1 cellular context compared by ENCODE assay signal in the genomic region with DNA sequence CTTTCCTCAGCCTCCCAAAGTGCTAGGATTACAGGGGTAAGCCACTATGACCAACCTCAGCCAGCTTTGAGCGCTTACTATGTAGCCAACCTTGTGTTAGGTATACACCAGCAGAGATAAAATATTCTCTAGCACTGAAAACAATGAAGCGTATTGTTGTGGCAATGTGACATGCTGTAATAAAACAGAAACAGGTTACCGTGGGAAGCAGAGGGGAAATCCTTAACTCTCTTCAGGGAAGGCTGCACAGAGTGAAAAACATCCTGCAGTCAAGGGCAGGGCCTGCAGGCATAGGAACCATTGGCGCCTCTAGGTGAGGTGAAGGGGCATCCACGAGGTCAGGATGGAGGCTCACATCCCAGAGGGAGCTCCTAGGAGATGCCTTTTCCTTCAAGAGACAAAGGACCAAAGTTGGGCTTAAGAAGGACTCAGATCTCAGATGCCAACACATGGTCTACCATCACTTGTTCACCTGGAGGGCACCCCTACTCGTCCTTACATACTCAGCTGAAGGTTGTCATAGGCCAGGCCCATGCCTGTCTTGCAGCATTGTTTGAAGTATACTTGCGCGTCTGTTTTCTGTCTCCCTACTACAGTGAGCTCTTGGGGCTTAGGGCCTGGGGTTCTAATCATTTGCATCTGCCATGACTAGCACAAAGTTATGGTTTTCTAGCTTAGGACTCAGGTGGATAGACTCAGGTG.
TF ChIP-seq lines count a peak whose summit lies in the region.

No MANE protein-coding gene starts in this region.

TF ChIP-seq in GM23338, 12 proteins besides CTCF, POLR2A, EP300 and RAD21:
- TF ChIP-seq CREB1 (CRISPR knock-in tag; IDR thresholded peaks at IDR 0.05; ENCODE audit: low read depth) (no peak), ZNF114 (CRISPR knock-in tag; IDR thresholded peaks at IDR 0.05) (no peak), EZH2 (IDR thresholded peaks at IDR 0.05; ENCODE audit: low read depth, unreplicated experiment) (no peak), JUNB (IDR thresholded peaks at IDR 0.05; ENCODE audit: unreplicated experiment) (no peak), ZNF331 (CRISPR knock-in tag; IDR thresholded peaks at IDR 0.05; ENCODE audit: low read depth) (no peak), STAT1 (IDR thresholded peaks at IDR 0.05; ENCODE audit: unreplicated experiment) (no peak), POLR2AphosphoS5 (IDR thresholded peaks at IDR 0.05; ENCODE audit: low read depth) (no peak), REST (IDR thresholded peaks at IDR 0.05; ENCODE audit: unreplicated experiment) (no peak), EZH2phosphoT487 (IDR thresholded peaks at IDR 0.05; ENCODE audit: unreplicated experiment) (no peak)
